Comparison of ENCODE assay signal across 8 cellular contexts in the genomic region with DNA sequence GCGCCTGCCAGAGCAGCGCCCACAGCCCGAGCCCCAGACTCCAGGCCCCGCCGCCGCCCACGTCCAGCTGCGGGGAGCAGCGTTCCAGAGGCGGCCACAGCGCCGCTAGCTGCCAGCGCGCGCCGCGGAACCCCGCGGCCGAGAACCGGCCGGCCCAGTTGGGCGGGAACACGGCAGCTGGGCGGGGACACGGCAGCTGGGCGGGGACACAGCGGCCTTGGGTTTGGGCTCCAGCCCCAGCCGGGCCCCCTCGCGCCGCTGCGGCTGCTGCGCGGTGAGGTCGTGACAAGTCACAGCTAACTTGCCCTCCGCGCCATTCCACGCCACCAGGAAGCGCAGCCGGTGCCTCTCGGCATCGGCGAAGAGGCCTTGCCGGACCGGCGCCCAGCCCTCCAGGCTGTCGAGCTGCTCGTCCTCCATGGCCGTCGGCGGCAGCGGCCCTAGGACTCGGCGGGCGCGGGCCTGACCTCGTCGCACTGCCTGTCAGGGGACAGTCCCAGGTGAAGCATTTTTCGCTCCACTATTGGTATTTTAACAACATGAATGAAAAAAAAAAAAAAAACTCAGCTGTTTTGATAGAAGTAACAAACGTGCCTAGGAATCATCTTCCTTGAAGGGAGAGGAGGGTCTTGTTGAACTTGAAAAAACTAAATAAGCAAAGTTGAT. TPM values are rescaled to one million over a fixed set of nuclear protein-coding genes. Genes with fewer than 3 reads are reported as not detected.
DNase-seq lines count a peak whose midpoint lies in the region; ATAC-seq and TF ChIP-seq lines count a peak whose summit lies in the region.
"Not testable (repeated sequence)": the region's sequence is repeated elsewhere in the genome, so short reads cannot be mapped to it uniquely, and the experiment has no call there.

No MANE protein-coding gene starts in this region.

- peak; percentile 98 to 99 (median 99) for ATAC-seq in psoas muscle

- H3K27me3 ChIP-seq in HUES64 (ENCODE audit: insufficient read depth, low read length); iPS-20b (ENCODE audit: insufficient read depth, low read length); psoas muscle (ENCODE audit: insufficient read depth in 3 of 3, low read length in 2 of 3); subcutaneous abdominal adipose tissue (ENCODE audit: control insufficient read depth in 5 of 5, insufficient read depth in 4 of 5, low read length in 5 of 5): not testable (repeated sequence)

- not testable (repeated sequence) for H3K4me1 ChIP-seq in HEK293 (ENCODE audit: control insufficient read depth, insufficient read depth, low read length); HUES64 (ENCODE audit: insufficient read depth, low read length); iPS-20b (ENCODE audit: insufficient read depth, low read length); psoas muscle; subcutaneous abdominal adipose tissue (ENCODE audit: control insufficient read depth in 5 of 5, insufficient read depth in 5 of 5, low read length in 5 of 5)

- H3K9ac ChIP-seq in HUES64 (ENCODE audit: low read depth, low read length); iPS-20b (ENCODE audit: low read depth, low read length): not testable (repeated sequence)
- H3K9ac ChIP-seq in subcutaneous abdominal adipose tissue (ENCODE audit: low read length in 5 of 5): peak overlapping the region in 1 of 5 donors; percentile 64

- CTCF ChIA-PET in HEK293 (lab: Yijun Ruan, JAX): not testable (repeated sequence)

- intact Hi-C loops in psoas muscle (cut with DNase I): not testable (repeated sequence)

- H3K4me3 ChIP-seq in GM12865 (ENCODE audit: low read depth, low read length) (peak overlapping the region; percentile 41), HEK293 (ENCODE audit: low read depth, low read length) (peak overlapping the region; percentile 39), HUES64 (ENCODE audit: low read length) (peak overlapping the region; percentile 46), iPS-20b (ENCODE audit: low read length) (peak overlapping the region; percentile 55; the same call in 1 of the 2 replicates), psoas muscle (peak overlapping the region; percentile 70), subcutaneous abdominal adipose tissue (ENCODE audit: low read depth in 1 of 5, low read length in 5 of 5) (peak overlapping the region; percentile 29 to 64 (median 51))

- DNase-seq in GM12865 (ENCODE audit: low read depth) (peak; percentile 0), psoas muscle (peak; percentile 37 to 68)
- DNase-seq in activated CD4-positive, alpha-beta T cell treated with anti-CD3 and anti-CD28 coated beads, Interleukin-2, amount 50 U/mL, for 4 hours: peak; percentile 4 to 5
- peak; percentile 68 for DNase-seq in central memory CD4-positive, alpha-beta T cell

- POLR2A ChIA-PET in HEK293 (lab: Yijun Ruan, JAX): not testable (repeated sequence)

- not testable (repeated sequence) for H3K9me3 ChIP-seq in HEK293 (ENCODE audit: control insufficient read depth, insufficient read depth, low read depth, low read length); HUES64 (ENCODE audit: insufficient read depth, low read depth, low read length); iPS-20b (ENCODE audit: insufficient read depth, low read depth, low read length); psoas muscle; subcutaneous abdominal adipose tissue (ENCODE audit: control insufficient read depth in 5 of 5, low read length in 5 of 5)

- TF ChIP-seq CTCF in GM12865 (IDR thresholded peaks at IDR 0.05; ENCODE audit: insufficient read depth, low read depth, low read length, missing control alignments); HEK293 (tag by site-specific recombination; IDR thresholded peaks at IDR 0.05); psoas muscle (IDR thresholded peaks at IDR 0.05): not testable (repeated sequence)

- WGBS in HUES64: 2% methylated on average over 12 of the region's 61 CpGs
- 0 to 1% (median 0%) methylated on average over 1 to 24 of the region's 61 CpGs for WGBS in psoas muscle, 3 donors

- not testable (repeated sequence) for H3K27ac ChIP-seq in HEK293 (ENCODE audit: extremely low read depth, low read depth, low read length); HUES64 (ENCODE audit: low read depth, low read length); iPS-20b (ENCODE audit: low read length); subcutaneous abdominal adipose tissue (ENCODE audit: low read depth, low read length)
- peak overlapping the region; percentile 76 for H3K27ac ChIP-seq in psoas muscle

- H3K36me3 ChIP-seq in HEK293 (ENCODE audit: control insufficient read depth in 2 of 2, insufficient read depth in 1 of 2, low read length in 2 of 2); HUES64 (ENCODE audit: insufficient read depth, low read length); iPS-20b (ENCODE audit: insufficient read depth, low read depth, low read length); psoas muscle (ENCODE audit: insufficient read depth in 1 of 2, low read depth in 1 of 2); subcutaneous abdominal adipose tissue (ENCODE audit: control insufficient read depth in 5 of 5, insufficient read depth in 5 of 5, low read length in 5 of 5): not testable (repeated sequence)

TF ChIP-seq in HEK293, 187 proteins besides CTCF, POLR2A, EP300 and RAD21:
- TF ChIP-seq, protein P1, sequence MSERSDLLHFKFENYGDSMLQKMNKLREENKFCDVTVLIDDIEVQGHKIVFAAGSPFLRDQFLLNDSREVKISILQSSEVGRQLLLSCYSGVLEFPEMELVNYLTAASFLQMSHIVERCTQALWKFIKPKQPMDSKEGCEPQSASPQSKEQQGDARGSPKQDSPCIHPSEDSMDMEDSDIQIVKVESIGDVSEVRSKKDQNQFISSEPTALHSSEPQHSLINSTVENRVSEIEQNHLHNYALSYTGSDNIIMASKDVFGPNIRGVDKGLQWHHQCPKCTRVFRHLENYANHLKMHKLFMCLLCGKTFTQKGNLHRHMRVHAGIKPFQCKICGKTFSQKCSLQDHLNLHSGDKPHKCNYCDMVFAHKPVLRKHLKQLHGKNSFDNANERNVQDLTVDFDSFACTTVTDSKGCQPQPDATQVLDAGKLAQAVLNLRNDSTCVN (tag by site-specific recombination; optimal IDR thresholded peaks at IDR 0.05): peak; percentile 49
- TF ChIP-seq KLF9 (tag by site-specific recombination; IDR thresholded peaks at IDR 0.05; ENCODE audit: low read depth): peak; percentile 55
TF ChIP-seq in HEK293: peak in this region for 2; not testable (repeated sequence) for 185.

RNA-seq across cellular contexts. Expression of a gene that starts 56.6 kb away (rescaled TPM):
- 0.30 TPM for polyA plus RNA-seq in HUES64 (2013, experiment 1 of 2)
- 1.0 TPM for polyA plus RNA-seq in HUES64 (2013, experiment 2 of 2)
- total RNA-seq in psoas muscle: 1 to 10 TPM; 2.3 to 3.0 (median 2.8) TPM
- polyA plus RNA-seq in psoas muscle: 1 to 10 TPM; 1.1 TPM

Comparison
In these comparisons a context has a peak if more than half of its experiments do, and no peak if none do; other contexts are left out.
1. DNase-seq: peak in every context shown above with its lines; median percentile 68 in central memory CD4-positive, alpha-beta T cell; 52 in psoas muscle; 4 in activated CD4-positive, alpha-beta T cell treated with anti-CD3 and anti-CD28 coated beads, Interleukin-2, amount 50 U/mL, for 4 hours; 0 in GM12865.